Comparison of ENCODE assay signal across 8 cellular contexts in genomic region chr12:50025187-50026059, GRCh38. TPM values are rescaled to one million over a fixed set of nuclear protein-coding genes. Genes with fewer than 3 reads are reported as not detected.
DNase-seq lines count a peak whose midpoint lies in the region; ATAC-seq and TF ChIP-seq lines count a peak whose summit lies in the region.

Gene RACGAP1 (minus strand): TSS chr12:50025494. CDS start chr12:50016715, 8,779 bp downstream.

- H2AFZ ChIP-seq in PC-9 = peak within 1 kb of the TSS; percentile 93

- H3K9me2 ChIP-seq in PC-9 (ENCODE audit: insufficient read depth) = no peaks in the 10 kb centered on the region

- H3K4me3 ChIP-seq in Jurkat, Clone E6-1 (ENCODE audit: low read length) = peak within 1 kb of the TSS; percentile 93
- H3K4me3 ChIP-seq in PC-9 (peak within 1 kb of the TSS; percentile 76), mucosa of rectum (ENCODE audit: low read length in 2 of 2) (peak within 1 kb of the TSS; percentile 88)

- no TSS peak for BruUV-seq in PC-9 (replicated peaks; lab: Mats Ljungman, UMichigan)

- H3K4me2 ChIP-seq in PC-9 = peak within 1 kb of the TSS; percentile 85

- TF ChIP-seq POLR2A in erythroblast (IDR thresholded peaks at IDR 0.05; ENCODE audit: low read length) = peak; percentile 89

- POLR2A ChIA-PET in PC-9 (lab: Charles Lee; ENCODE audit: unreplicated experiment) = interaction anchor here (0.6 to 0.7 kb wide), 5 partner anchors 29 to 197 kb away, joined by 3 to 13 read pairs (median 3); no protein-coding TSS in a partner anchor

- H3K4me1 ChIP-seq in PC-9 (replicated peaks; ENCODE audit: insufficient read depth) = peaks cover 8% of the 10 kb centered on the region
- H3K4me1 ChIP-seq in mucosa of rectum (ENCODE audit: control insufficient read depth in 2 of 2, insufficient read depth in 2 of 2, low read length in 2 of 2) = peaks cover 6 to 7% of the 10 kb centered on the region in 2 donors

- H3K36me3 ChIP-seq in PC-9 (ENCODE audit: low read depth) (peaks cover 5% of the 10 kb centered on the region; the same call in 1 of the 2 replicates), mucosa of rectum (ENCODE audit: control insufficient read depth in 2 of 2, insufficient read depth in 2 of 2, low read length in 2 of 2) (no peaks in the 10 kb centered on the region)

- peak; percentile 99 for ATAC-seq in GM21619 (IDR thresholded peaks at IDR 0.05; ENCODE audit: unreplicated experiment)

- H3K9ac ChIP-seq in mucosa of rectum (ENCODE audit: low read depth in 1 of 2, low read length in 2 of 2) = peak within 1 kb of the TSS; percentile 81 to 85

- peaks cover 48% of the 10 kb centered on the region for H3K79me2 ChIP-seq in PC-9 (ENCODE audit: low read depth)

- H4K20me1 ChIP-seq in PC-9 (ENCODE audit: insufficient read depth) = no peaks in the 10 kb centered on the region

- TF ChIP-seq CTCF in PC-9 (conservative IDR thresholded peaks at IDR 0.05) = no peak

- H3K27me3 ChIP-seq in PC-9 (ENCODE audit: insufficient read depth, low read depth) = no peaks in the 10 kb centered on the region
- H3K27me3 ChIP-seq in mucosa of rectum (ENCODE audit: control insufficient read depth in 2 of 2, insufficient read depth in 2 of 2, low read length in 2 of 2) = no peaks in the 10 kb centered on the region

- CTCF ChIA-PET in PC-9 (lab: Charles Lee) = interaction anchor here (0.5 kb wide), 1 partner anchor 1362 kb away, joined by 3 read pairs; no protein-coding TSS in a partner anchor

- no peak within 1 kb of the TSS for H3K27ac ChIP-seq in PC-9
- H3K27ac ChIP-seq in mucosa of rectum (ENCODE audit: low read depth in 2 of 2, low read length in 2 of 2) = peak within 1 kb of the TSS; percentile 46 to 67

- 0 out of 2 replicates have a peak, but pooled peaks cover 12% of the 10 kb centered on the region for H3F3A ChIP-seq in PC-9 (ENCODE audit: insufficient read depth, low read depth)

- intact Hi-C loops in PC-9 (cut with micrococcal nuclease; ENCODE audit: unreplicated experiment) = no loop called here

- DNase-seq in DMS153 (lab: John Stamatoyannopoulos, UW) (peak; percentile 99), PC-9 (peak; percentile 94 to 95), erythroblast (lab: John Stamatoyannopoulos, UW) (peak; percentile 99 to 100)
- peak; percentile 99 for DNase-seq in Jurkat, Clone E6-1 (ENCODE audit: low read depth, low spot score)
- peak; percentile 89 for DNase-seq in activated T-cell treated with anti-CD3 and anti-CD28 coated beads, Interleukin-2, amount 50 U/mL, for 1 hour
- DNase-seq in stimulated activated CD8-positive, alpha-beta memory T cell treated with anti-CD3 and anti-CD28 coated beads, Interleukin-4, amount 100 ng/mL, for 48 hours = peak; percentile 95

- H3K9me3 ChIP-seq in PC-9 (ENCODE audit: insufficient read depth, low read depth) (no peaks in the 10 kb centered on the region), mucosa of rectum (ENCODE audit: control insufficient read depth in 2 of 2, low read length in 2 of 2) (no peaks in the 10 kb centered on the region)

RNA-seq across cellular contexts. Expression of gene RACGAP1, which starts in this region (rescaled TPM):
- polyA plus RNA-seq in Jurkat, Clone E6-1 (2012; ENCODE audit: insufficient read depth, insufficient read length) = 133 TPM
- total RNA-seq in PC-9 (2021) = 108 and 112 TPM in 2 replicates
